In genomic region chr1:213986925-213987250, GRCh38 we compare ENCODE assay signal across 11 cellular contexts. TPM values are rescaled to one million over a fixed set of nuclear protein-coding genes. Genes with fewer than 3 reads are reported as not detected.
DNase-seq lines count a peak whose midpoint lies in the region; ATAC-seq, FAIRE-seq and TF ChIP-seq lines count a peak whose summit lies in the region.
"Had no signal": no experiment of that assay in that cellular context is flagged by ENCODE, and none has a peak within 500 bp of the region (broad histone marks: within the 10 kb centered on the region; RNA-seq: fewer than 3 reads in every experiment).

No MANE protein-coding gene starts in this region.

- peaks cover 6% of the 10 kb centered on the region for H3K36me3 Mint-ChIP-seq in T-helper 2 cell treated with Interferon-gamma antibody and Interleukin-4, amounts not matched to agents 5 μg/mL and 100 μg/mL, for 36 hours (ENCODE audit: low read depth)
- peaks cover 8% of the 10 kb centered on the region for H3K36me3 Mint-ChIP-seq in activated T-helper 17 cell treated with anti-CD3 and anti-CD28 coated beads, Interleukin-2, amount 50 U/mL, for 72 hours (ENCODE audit: low read depth)

- no peak for FAIRE-seq in urothelium cell line (lab: Jason Lieb, UNC)
- FAIRE-seq: GM12878 had no signal

- no peak for ATAC-seq in activated T-helper 17 cell treated with anti-CD3 and anti-CD28 coated beads, Interleukin-2, amount 50 U/mL, for 72 hours (replicated peaks)
- ATAC-seq in stimulated activated naive CD8-positive, alpha-beta T cell treated with anti-CD3 and anti-CD28 coated beads, Interleukin-15, amount 100 ng/mL, for 72 hours = no peak
- no peak for ATAC-seq in HG03342 (IDR thresholded peaks at IDR 0.05; ENCODE audit: unreplicated experiment)
- ATAC-seq: GM12878 had no signal

- DNase-seq in T-helper 2 cell treated with Interferon-gamma antibody and Interleukin-4, amounts not matched to agents 5 μg/mL and 100 μg/mL, for 36 hours (ENCODE audit: low spot score) = no peak
- DNase-seq in T-helper 2 cell = no peak
- DNase-seq in kidney epithelial cell (ENCODE audit: low read depth) = no peak
- DNase-seq in stimulated activated naive CD8-positive, alpha-beta T cell treated with anti-CD3 and anti-CD28 coated beads, Interleukin-15, amount 100 ng/mL, for 72 hours = no peak
- no peak for DNase-seq in urothelium cell line (ENCODE audit: low spot score)
- no peak for DNase-seq in OCI-M1 (lab: John Stamatoyannopoulos, UW)

- peak overlapping the region; percentile 73 for H3K4me3 Mint-ChIP-seq in T-helper 2 cell treated with Interferon-gamma antibody and Interleukin-4, amounts not matched to agents 5 μg/mL and 100 μg/mL, for 36 hours
- H3K4me3 Mint-ChIP-seq in activated T-helper 17 cell treated with anti-CD3 and anti-CD28 coated beads, Interleukin-2, amount 50 U/mL, for 72 hours = peak overlapping the region; percentile 74
- peak overlapping the region; percentile 87 to 90 for H3K4me3 Mint-ChIP-seq in stimulated activated naive CD8-positive, alpha-beta T cell treated with anti-CD3 and anti-CD28 coated beads, Interleukin-15, amount 100 ng/mL, for 72 hours

- H3K9me3 Mint-ChIP-seq in T-helper 2 cell treated with Interferon-gamma antibody and Interleukin-4, amounts not matched to agents 5 μg/mL and 100 μg/mL, for 36 hours = no peaks in the 10 kb centered on the region
- no peaks in the 10 kb centered on the region for H3K9me3 Mint-ChIP-seq in activated T-helper 17 cell treated with anti-CD3 and anti-CD28 coated beads, Interleukin-2, amount 50 U/mL, for 72 hours
- H3K9me3 Mint-ChIP-seq in stimulated activated naive CD8-positive, alpha-beta T cell treated with anti-CD3 and anti-CD28 coated beads, Interleukin-15, amount 100 ng/mL, for 72 hours = no peaks in the 10 kb centered on the region

- no peak for TF ChIP-seq CTCF in kidney epithelial cell (IDR thresholded peaks at IDR 0.05; ENCODE audit: insufficient read depth, low read length, poor library complexity, severe bottlenecking)

- H3K27me3 ChIP-seq in kidney epithelial cell (ENCODE audit: control insufficient read depth, insufficient read depth, low read length) = peaks cover 64% of the 10 kb centered on the region

- no peak overlapping the region for H3K27ac Mint-ChIP-seq in T-helper 2 cell treated with Interferon-gamma antibody and Interleukin-4, amounts not matched to agents 5 μg/mL and 100 μg/mL, for 36 hours
- no peak overlapping the region for H3K27ac Mint-ChIP-seq in activated T-helper 17 cell treated with anti-CD3 and anti-CD28 coated beads, Interleukin-2, amount 50 U/mL, for 72 hours
- no peak overlapping the region for H3K27ac Mint-ChIP-seq in stimulated activated naive CD8-positive, alpha-beta T cell treated with anti-CD3 and anti-CD28 coated beads, Interleukin-15, amount 100 ng/mL, for 72 hours

- peak overlapping the region; percentile 58 for H3K4me3 ChIP-seq in kidney epithelial cell (ENCODE audit: low read depth, low read length)
- H3K4me3 ChIP-seq: GM12878 had no signal

- peaks cover 90% of the 10 kb centered on the region for H3K27me3 Mint-ChIP-seq in T-helper 2 cell treated with Interferon-gamma antibody and Interleukin-4, amounts not matched to agents 5 μg/mL and 100 μg/mL, for 36 hours (ENCODE audit: low read depth)
- H3K27me3 Mint-ChIP-seq in activated T-helper 17 cell treated with anti-CD3 and anti-CD28 coated beads, Interleukin-2, amount 50 U/mL, for 72 hours = peaks cover 72% of the 10 kb centered on the region
- H3K27me3 Mint-ChIP-seq in stimulated activated naive CD8-positive, alpha-beta T cell treated with anti-CD3 and anti-CD28 coated beads, Interleukin-15, amount 100 ng/mL, for 72 hours = peaks cover 100% of the 10 kb centered on the region

- H3K36me3 ChIP-seq in kidney epithelial cell (ENCODE audit: control insufficient read depth, insufficient read depth, low read length) = no peaks in the 10 kb centered on the region
- H3K36me3 ChIP-seq: adrenal gland had no signal

- peaks cover 36% of the 10 kb centered on the region for H3K4me1 Mint-ChIP-seq in T-helper 2 cell treated with Interferon-gamma antibody and Interleukin-4, amounts not matched to agents 5 μg/mL and 100 μg/mL, for 36 hours (ENCODE audit: low read depth)
- H3K4me1 Mint-ChIP-seq in activated T-helper 17 cell treated with anti-CD3 and anti-CD28 coated beads, Interleukin-2, amount 50 U/mL, for 72 hours = peaks cover 15% of the 10 kb centered on the region
- peaks cover 43% of the 10 kb centered on the region for H3K4me1 Mint-ChIP-seq in stimulated activated naive CD8-positive, alpha-beta T cell treated with anti-CD3 and anti-CD28 coated beads, Interleukin-15, amount 100 ng/mL, for 72 hours

RNA-seq across cellular contexts. Expression of gene PROX1, which starts 0.9 kb away (rescaled TPM):
- under 1 TPM; 0.08 to 0.11 TPM for total RNA-seq in activated T-helper 17 cell treated with anti-CD3 and anti-CD28 coated beads, Interleukin-2, amount 50 U/mL, for 72 hours
- total RNA-seq in kidney epithelial cell = 0.88 and 0.96 TPM in 2 replicates
- total RNA-seq: A673 had no signal
